ENCODE assay signal across 16 cellular contexts in the genomic region with DNA sequence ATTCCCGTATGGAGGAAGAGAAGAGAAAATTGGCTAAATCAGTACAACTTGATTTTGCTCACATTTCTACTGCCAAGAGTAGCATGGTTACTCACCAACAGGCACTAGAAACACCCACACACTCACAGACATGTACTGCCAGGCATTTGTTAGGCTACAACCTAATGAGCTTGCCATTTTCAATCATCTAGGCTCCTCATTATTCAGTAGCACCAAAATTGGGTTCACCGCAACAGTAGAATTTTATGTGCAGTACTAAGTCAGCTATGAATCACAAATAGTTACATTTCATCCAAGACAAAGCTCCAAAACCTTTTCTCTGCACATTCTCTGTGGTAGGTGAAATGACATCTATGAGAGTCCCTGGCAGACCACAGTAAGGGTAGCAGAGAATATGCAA. TPM values are rescaled to one million over a fixed set of nuclear protein-coding genes. Genes with fewer than 3 reads are reported as not detected.
DNase-seq lines count a peak whose midpoint lies in the region; ATAC-seq and TF ChIP-seq lines count a peak whose summit lies in the region.
"Had no signal": no experiment of that assay in that cellular context is flagged by ENCODE, and none has a peak within 500 bp of the region (broad histone marks: within the 10 kb centered on the region; RNA-seq: fewer than 3 reads in every experiment).

No MANE protein-coding gene starts in this region.

- no peaks in the 10 kb centered on the region for H3K79me2 ChIP-seq in SK-N-SH (ENCODE audit: insufficient read depth)

- WGBS in SK-N-SH (ENCODE audit: low lambda C conversion rate), result 44% methylated on average over 2 of the region's 2 CpGs
- 47 to 80% methylated on average over 2 of the region's 2 CpGs for WGBS in testis, 2 donors

- peaks cover 2% of the 10 kb centered on the region for H3F3A ChIP-seq in SK-N-SH (replicated peaks; ENCODE audit: insufficient read depth)

- H3K27ac ChIP-seq in SK-N-SH (ENCODE audit: low read depth in 2 of 2, low read length in 1 of 2), result peak overlapping the region in 1 of 2 experiments; percentile 45; a peak in 2 of 4 replicates
- H3K27ac ChIP-seq in testis, result no peak overlapping the region
- H3K27ac ChIP-seq: 22Rv1, HL-60, SJSA1 had no signal

- no peaks in the 10 kb centered on the region for H3K9me2 ChIP-seq in SK-N-SH

- H3K27me3 Mint-ChIP-seq in WTC11 (ENCODE audit: low read depth), result no peaks in the 10 kb centered on the region
- H3K27me3 Mint-ChIP-seq: naive thymus-derived CD4-positive, alpha-beta T cell had no signal

- H3K27ac Mint-ChIP-seq in WTC11, result no peak overlapping the region
- H3K27ac Mint-ChIP-seq: naive thymus-derived CD4-positive, alpha-beta T cell had no signal

- no peak for TF ChIP-seq RAD21 in SK-N-SH (IDR thresholded peaks at IDR 0.05; ENCODE audit: low read length)

- no peaks in the 10 kb centered on the region for H4K20me1 ChIP-seq in SK-N-SH (ENCODE audit: insufficient read depth)

- no peak for TF ChIP-seq CTCF in SK-N-SH (IDR thresholded peaks at IDR 0.05)
- no peak for TF ChIP-seq CTCF in foreskin fibroblast (IDR thresholded peaks at IDR 0.05; ENCODE audit: low read depth, low read length)
- no peak for TF ChIP-seq CTCF in testis (IDR thresholded peaks at IDR 0.05)
- TF ChIP-seq CTCF in WTC11 (IDR thresholded peaks at IDR 0.05), result no peak

- no peak overlapping the region; the same call in 1 of the 2 replicates for H3K4me2 ChIP-seq in SK-N-SH

- no peak overlapping the region for H3K9ac ChIP-seq in SK-N-SH

- H3K4me3 Mint-ChIP-seq in WTC11, result no peak overlapping the region
- H3K4me3 Mint-ChIP-seq: naive thymus-derived CD4-positive, alpha-beta T cell had no signal

- peaks cover 39% of the 10 kb centered on the region for H3K4me1 Mint-ChIP-seq in WTC11

- H3K4me1 ChIP-seq in SK-N-SH (ENCODE audit: control insufficient read depth in 1 of 2, insufficient read depth in 2 of 2, low read depth in 1 of 2, low read length in 1 of 2) (peaks cover 0 to 1% of the 10 kb centered on the region in 2 experiments; a peak in 1 of 4 replicates), testis (no peaks in the 10 kb centered on the region)

- no peaks in the 10 kb centered on the region for H3K27me3 ChIP-seq in SK-N-SH (ENCODE audit: insufficient read depth)
- H3K27me3 ChIP-seq in testis, result no peaks in the 10 kb centered on the region
- H3K27me3 ChIP-seq: SJSA1 had no signal

- no peak for TF ChIP-seq EP300 in SK-N-SH (IDR thresholded peaks at IDR 0.05; ENCODE audit: borderline replicate concordance in 1 of 2, low read depth in 1 of 2, low read length in 1 of 2)

- TF ChIP-seq POLR2A in testis (IDR thresholded peaks at IDR 0.05), result no peak

- peak; percentile 62 for ATAC-seq in SK-N-SH treated with all-trans-retinoic acid at 6 μM for 48 hours
- ATAC-seq in stimulated activated naive CD8-positive, alpha-beta T cell treated with anti-CD3 and anti-CD28 coated beads, Interleukin-15, Interleukin-2, amounts not matched to agents 100 U/mL and 50 U/mL, for 24 hours, result peak; percentile 40
- no peak for ATAC-seq in GM18870 (IDR thresholded peaks at IDR 0.05; ENCODE audit: unreplicated experiment)
- ATAC-seq in WTC11, result no peak
- ATAC-seq: left colon; naive thymus-derived CD4-positive, alpha-beta T cell; sciatic nerve had no signal

- no peaks in the 10 kb centered on the region for H3K9me3 Mint-ChIP-seq in WTC11
- H3K9me3 Mint-ChIP-seq: naive thymus-derived CD4-positive, alpha-beta T cell had no signal

- H3K36me3 Mint-ChIP-seq in WTC11, result no peaks in the 10 kb centered on the region

- H3K36me3 ChIP-seq in SK-N-SH (replicated peaks in 1 of 2; ENCODE audit: control insufficient read depth in 1 of 2, insufficient read depth in 2 of 2, low read length in 1 of 2) (peaks cover 0 to 3% of the 10 kb centered on the region in 2 experiments), testis (ENCODE audit: low read depth, missing control alignments) (no peaks in the 10 kb centered on the region)
- H3K36me3 ChIP-seq: SJSA1 had no signal

- CTCF ChIA-PET in SK-N-SH (lab: Yijun Ruan, JAX), result interaction anchor here (1.9 kb wide), 1 partner anchor 9 kb away, joined by 4 read pairs; no protein-coding TSS in a partner anchor
- CTCF ChIA-PET in WTC11 (lab: Charles Lee), result interaction anchor here (0.6 to 1.4 kb wide), 2 partner anchors 156 to 321 kb away, joined by 3 read pairs; no protein-coding TSS in a partner anchor

- intact Hi-C loops in testis (cut with DNase I; ENCODE audit: low total_unique reads), result no loop called here

- POLR2A ChIA-PET in SK-N-SH (lab: Yijun Ruan, JAX), result no interaction called here
- POLR2A ChIA-PET in WTC11 (lab: Charles Lee), result no interaction called here

- DNase-seq in SK-N-SH (no peak), amniotic epithelial cell (ENCODE audit: low read depth) (peak; percentile 40), foreskin fibroblast (peak; percentile 79 to 85), testis (no peak), WTC11 (ENCODE audit: low spot score) (no peak)
- DNase-seq in stimulated activated naive CD8-positive, alpha-beta T cell treated with anti-CD3 and anti-CD28 coated beads, Interleukin-15, Interleukin-2, amounts not matched to agents 100 U/mL and 50 U/mL, for 24 hours, result no peak
- DNase-seq: H7; left colon; naive thymus-derived CD4-positive, alpha-beta T cell; NCI-H2029 treated with DMSO at 0.1 percent for 48 hours had no signal

- no peak overlapping the region for H2AFZ ChIP-seq in SK-N-SH (ENCODE audit: low read depth)

- H3K9me3 ChIP-seq in SK-N-SH (no peaks in the 10 kb centered on the region), testis (no peaks in the 10 kb centered on the region)
- H3K9me3 ChIP-seq: SJSA1 had no signal

- H3K4me3 ChIP-seq in SK-N-SH (ENCODE audit: low read depth in 2 of 2, low read length in 1 of 2) (no peak overlapping the region), foreskin fibroblast (ENCODE audit: low read depth in 1 of 2, low read length in 2 of 2) (no peak overlapping the region), testis (no peak overlapping the region)
- H3K4me3 ChIP-seq: SJSA1 had no signal

TF ChIP-seq in SK-N-SH treated with all-trans-retinoic acid at 6 μM for 48 hours, 23 proteins besides CTCF, POLR2A, EP300 and RAD21 (continues in another document):
- TF ChIP-seq, protein P1, sequence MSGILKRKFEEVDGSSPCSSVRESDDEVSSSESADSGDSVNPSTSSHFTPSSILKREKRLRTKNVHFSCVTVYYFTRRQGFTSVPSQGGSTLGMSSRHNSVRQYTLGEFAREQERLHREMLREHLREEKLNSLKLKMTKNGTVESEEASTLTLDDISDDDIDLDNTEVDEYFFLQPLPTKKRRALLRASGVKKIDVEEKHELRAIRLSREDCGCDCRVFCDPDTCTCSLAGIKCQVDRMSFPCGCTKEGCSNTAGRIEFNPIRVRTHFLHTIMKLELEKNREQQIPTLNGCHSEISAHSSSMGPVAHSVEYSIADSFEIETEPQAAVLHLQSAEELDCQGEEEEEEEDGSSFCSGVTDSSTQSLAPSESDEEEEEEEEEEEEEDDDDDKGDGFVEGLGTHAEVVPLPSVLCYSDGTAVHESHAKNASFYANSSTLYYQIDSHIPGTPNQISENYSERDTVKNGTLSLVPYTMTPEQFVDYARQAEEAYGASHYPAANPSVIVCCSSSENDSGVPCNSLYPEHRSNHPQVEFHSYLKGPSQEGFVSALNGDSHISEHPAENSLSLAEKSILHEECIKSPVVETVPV (CRISPR knock-in tag; IDR thresholded peaks at IDR 0.05), result no peak
- TF ChIP-seq CSDC2 (CRISPR knock-in tag; IDR thresholded peaks at IDR 0.05) (no peak), BACH2 (CRISPR knock-in tag; IDR thresholded peaks at IDR 0.05; ENCODE audit: borderline replicate concordance) (no peak)

TF ChIP-seq in SK-N-SH, 30 proteins besides CTCF, POLR2A, EP300 and RAD21 (continues in another document):
- TF ChIP-seq FOXM1 (IDR thresholded peaks at IDR 0.05; ENCODE audit: low read depth), result no peak
- TF ChIP-seq SMC3 (IDR thresholded peaks at IDR 0.05; ENCODE audit: low read depth, low read length), result no peak
- TF ChIP-seq TCF12 (IDR thresholded peaks at IDR 0.05), result no peak
- no peak for TF ChIP-seq MXI1 (IDR thresholded peaks at IDR 0.05; ENCODE audit: low read depth, low read length)
- TF ChIP-seq, protein P2, sequence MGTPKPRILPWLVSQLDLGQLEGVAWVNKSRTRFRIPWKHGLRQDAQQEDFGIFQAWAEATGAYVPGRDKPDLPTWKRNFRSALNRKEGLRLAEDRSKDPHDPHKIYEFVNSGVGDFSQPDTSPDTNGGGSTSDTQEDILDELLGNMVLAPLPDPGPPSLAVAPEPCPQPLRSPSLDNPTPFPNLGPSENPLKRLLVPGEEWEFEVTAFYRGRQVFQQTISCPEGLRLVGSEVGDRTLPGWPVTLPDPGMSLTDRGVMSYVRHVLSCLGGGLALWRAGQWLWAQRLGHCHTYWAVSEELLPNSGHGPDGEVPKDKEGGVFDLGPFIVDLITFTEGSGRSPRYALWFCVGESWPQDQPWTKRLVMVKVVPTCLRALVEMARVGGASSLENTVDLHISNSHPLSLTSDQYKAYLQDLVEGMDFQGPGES (IDR thresholded peaks at IDR 0.05; ENCODE audit: low read depth, low read length), result no peak

TF ChIP-seq in WTC11, 78 proteins besides CTCF, POLR2A, EP300 and RAD21 (continues in another document):
- TF ChIP-seq ZNF396 (CRISPR knock-in tag; IDR thresholded peaks at IDR 0.05; ENCODE audit: borderline replicate concordance) (no peak), ZNF263 (CRISPR knock-in tag; IDR thresholded peaks at IDR 0.05; ENCODE audit: low read depth) (no peak), RORB (CRISPR knock-in tag; IDR thresholded peaks at IDR 0.05) (no peak)

RNA-seq across cellular contexts. Expression of a gene that starts 15.0 kb away (rescaled TPM):
- 27.1 and 34.2 TPM in 2 replicates for polyA plus RNA-seq in SK-N-SH (2012; rRNA removed)
- polyA plus RNA-seq in SK-N-SH (2012; cell fraction: cytosol; rRNA removed), result 39.1 and 41.2 TPM in 2 replicates
- polyA plus RNA-seq in SK-N-SH (2012; cell fraction: nucleus; rRNA removed), result 19.1 and 30.7 TPM in 2 replicates
- total RNA-seq in testis, result 10 to 100 TPM; 55.0 to 76.1 TPM
- 140 TPM for polyA plus RNA-seq in testis (ENCODE audit: insufficient read depth, low read depth, low replicate concordance)
- total RNA-seq in WTC11 (2021), result 55.2 to 67.5 TPM (median 66.0 TPM) in 3 replicates

RNA-seq across cellular contexts. Expression of a gene that starts 49.5 kb away (rescaled TPM):
- polyA plus RNA-seq in SK-N-SH (2012; rRNA removed) (32.3 and 39.5 TPM in 2 replicates), testis (ENCODE audit: insufficient read depth, low read depth, low replicate concordance) (70.5 TPM)
- 29.8 and 30.6 TPM in 2 replicates for polyA plus RNA-seq in SK-N-SH (2012; cell fraction: cytosol; rRNA removed)
- polyA plus RNA-seq in SK-N-SH (2012; cell fraction: nucleus; rRNA removed), result 105 and 136 TPM in 2 replicates
- total RNA-seq in testis (100 to 1,000 TPM; 155 to 168 TPM), WTC11 (2021) (247 to 279 TPM (median 268 TPM) in 3 replicates)

Comparison
In these comparisons a context has a peak if more than half of its experiments do, and no peak if none do; other contexts are left out.
1. ATAC-seq: peak in SK-N-SH treated with all-trans-retinoic acid at 6 μM for 48 hours (single experiment) and stimulated activated naive CD8-positive, alpha-beta T cell treated with anti-CD3 and anti-CD28 coated beads, Interleukin-15, Interleukin-2, amounts not matched to agents 100 U/mL and 50 U/mL, for 24 hours (single experiment); none in GM18870 (single experiment) and WTC11 (single experiment).
2. DNase-seq: peak in amniotic epithelial cell (single experiment) and foreskin fibroblast (2 of 2); none in SK-N-SH (single experiment), stimulated activated naive CD8-positive, alpha-beta T cell treated with anti-CD3 and anti-CD28 coated beads, Interleukin-15, Interleukin-2, amounts not matched to agents 100 U/mL and 50 U/mL, for 24 hours (single experiment), testis (single experiment) and WTC11 (single experiment).